In genomic region chr2:61210332-61210981, GRCh38 we compare ENCODE assay signal across 12 cellular contexts. TPM values are rescaled to one million over a fixed set of nuclear protein-coding genes. Genes with fewer than 3 reads are reported as not detected.
A peak's percentile ranks its signal among the peaks of the same experiment; 100 is the strongest.
DNase-seq lines count a peak whose midpoint lies in the region; ATAC-seq and TF ChIP-seq lines count a peak whose summit lies in the region.
"Had no signal": no experiment of that assay in that cellular context is flagged by ENCODE, and none has a peak within 500 bp of the region (broad histone marks: within the 10 kb centered on the region; RNA-seq: fewer than 3 reads in every experiment).

No MANE protein-coding gene starts in this region.

- no peaks in the 10 kb centered on the region for H3K9me3 ChIP-seq in lung (ENCODE audit: control insufficient read depth in 2 of 2, insufficient read depth in 1 of 2, low read length in 1 of 2)

- ATAC-seq in lung (ENCODE audit: insufficient read depth, low FRiP score): peak; percentile 62
- ATAC-seq in GM21529 (IDR thresholded peaks at IDR 0.05; ENCODE audit: unreplicated experiment): no peak
- no peak for ATAC-seq in HG03025 (IDR thresholded peaks at IDR 0.05; ENCODE audit: low FRiP score, unreplicated experiment)

- no peaks in the 10 kb centered on the region for H3K27me3 ChIP-seq in lung (ENCODE audit: control insufficient read depth, insufficient read depth)

- peaks cover 13 to 20% of the 10 kb centered on the region in 2 donors for H3K36me3 ChIP-seq in lung (ENCODE audit: control insufficient read depth in 2 of 2, insufficient read depth in 2 of 2, low read length in 2 of 2)

- no peaks in the 10 kb centered on the region for H3K4me1 ChIP-seq in lung (ENCODE audit: control insufficient read depth in 2 of 2, insufficient read depth in 2 of 2, low read length in 2 of 2)

- WGBS in lung, 2 donors: 90 to 92% methylated on average over 5 of the region's 5 CpGs

- DNase-seq in AG09319 (ENCODE audit: extremely low read depth, low read depth): peak; percentile 15
- DNase-seq in LHCN-M2 (ENCODE audit: low read depth): peak; percentile 80
- DNase-seq in cardiac fibroblast (ENCODE audit: low read depth in 2 of 2): peak; percentile 81 to 89
- no peak for DNase-seq in lung (ENCODE audit: low spot score)
- no peak for DNase-seq in NCI-H1930 (lab: John Stamatoyannopoulos, UW)
- DNase-seq in COR-L47 (lab: John Stamatoyannopoulos, UW): no peak
- DNase-seq: activated effector memory CD4-positive, alpha-beta T cell treated with Interleukin-2 at 50 U/mL for 16 hours; effector CD4-positive, alpha-beta T cell; NCI-H1105 treated with DMSO at 0.1 percent for 48 hours; right cardiac atrium had no signal

- no peak overlapping the region for H3K27ac ChIP-seq in lung (ENCODE audit: low read depth in 1 of 2, low read length in 1 of 2)

- H3K4me3 ChIP-seq in cardiac fibroblast (replicated peaks in 1 of 2; ENCODE audit: low read depth in 2 of 2, low read length in 2 of 2) (no peak overlapping the region), lung (no peak overlapping the region)

- TF ChIP-seq CTCF in AG09319 (IDR thresholded peaks at IDR 0.05; ENCODE audit: low read depth, low read length) (no peak), cardiac fibroblast (IDR thresholded peaks at IDR 0.05; ENCODE audit: low read depth, low read length) (no peak), lung (IDR thresholded peaks at IDR 0.05; ENCODE audit: control extremely low read depth, extremely low read depth) (no peak)

RNA-seq across cellular contexts. Expression of gene C2orf74, which starts 48.5 kb away (rescaled TPM):
- total RNA-seq in LHCN-M2 (2014; rRNA removed) (19.7 and 31.6 TPM in 2 replicates), lung (10 to 100 TPM; 11.5 to 16.9 TPM)
- 25.0 TPM for polyA plus RNA-seq in LHCN-M2 (2012)
- polyA plus RNA-seq in lung: 10 to 100 TPM; 10.6 to 18.3 TPM

Comparison
In these comparisons a context has a peak if more than half of its experiments do, and no peak if none do; other contexts are left out.
1. DNase-seq: peak in AG09319 (single experiment), LHCN-M2 (single experiment) and cardiac fibroblast (2 of 2); none in lung (single experiment), NCI-H1930 (0 of 2) and COR-L47 (single experiment).